In the genomic region with DNA sequence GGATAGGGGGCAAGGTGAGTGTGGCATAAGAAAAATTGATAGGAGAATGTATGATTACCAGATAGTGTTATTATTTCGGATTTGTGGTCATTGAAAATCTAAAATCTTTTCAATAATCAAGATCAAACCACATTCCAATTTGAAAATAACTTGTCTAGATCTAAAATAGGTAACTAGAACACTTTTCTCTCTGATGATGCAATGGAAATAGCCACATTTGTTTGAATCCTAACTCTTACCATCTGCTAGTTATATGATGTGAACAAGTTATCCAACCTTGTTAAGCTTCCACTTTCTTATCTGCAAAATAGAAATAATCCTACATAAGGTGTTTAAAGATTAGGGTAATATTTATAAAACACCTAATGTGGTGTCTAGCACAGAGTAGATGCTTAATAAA, we compare ENCODE assay signal across 18 cellular contexts.
"Had no signal": no experiment of that assay in that cellular context is flagged by ENCODE, and none has a peak within 500 bp of the region (broad histone marks: within the 10 kb centered on the region; RNA-seq: fewer than 3 reads in every experiment).

No MANE protein-coding gene starts in this region.

- H3K9me3 Mint-ChIP-seq: activated B cell treated with CpG ODN at 0.5 μM for 24 hours; activated CD4-positive, alpha-beta memory T cell treated with anti-CD3 and anti-CD28 coated beads, Interleukin-2, amount 10 ng/mL, durations not matched to agents 7 days and 5 days; activated naive CD4-positive, alpha-beta T cell treated with anti-CD3 and anti-CD28 coated beads, Interleukin-2, amount 10 ng/mL, durations not matched to agents 7 days and 5 days; nephron progenitor cell; stimulated activated naive CD8-positive, alpha-beta T cell treated with anti-CD3 and anti-CD28 coated beads, Interleukin-15, amount 100 ng/mL, for 72 hours; type B pancreatic cell had no signal

- H3K27ac Mint-ChIP-seq: activated B cell treated with CpG ODN at 0.5 μM for 24 hours; activated CD4-positive, alpha-beta memory T cell treated with anti-CD3 and anti-CD28 coated beads, Interleukin-2, amount 10 ng/mL, durations not matched to agents 7 days and 5 days; activated naive CD4-positive, alpha-beta T cell treated with anti-CD3 and anti-CD28 coated beads, Interleukin-2, amount 10 ng/mL, durations not matched to agents 7 days and 5 days; nephron progenitor cell; stimulated activated naive CD8-positive, alpha-beta T cell treated with anti-CD3 and anti-CD28 coated beads, Interleukin-15, amount 100 ng/mL, for 72 hours had no signal

- DNase-seq: activated B cell treated with CpG ODN at 0.5 μM for 24 hours; activated CD4-positive, alpha-beta memory T cell treated with anti-CD3 and anti-CD28 coated beads, Interleukin-2, amount 10 ng/mL, durations not matched to agents 7 days and 5 days; activated CD4-positive, alpha-beta T cell treated with anti-CD3 and anti-CD28 coated beads for 48 hours; activated effector memory CD4-positive, alpha-beta T cell treated with Interleukin-2 at 50 U/mL for 16 hours; activated naive CD4-positive, alpha-beta T cell treated with anti-CD3 and anti-CD28 coated beads, Interleukin-2, amount 10 ng/mL, durations not matched to agents 7 days and 5 days; activated T-cell treated with anti-CD3 and anti-CD28 coated beads, Interleukin-2, amount 50 U/mL, for 48 hours; adrenal gland; cerebellar nuclear complex; cortex of kidney; erythroblast; left ventricle myocardium inferior; nephron progenitor cell; occipital lobe; stimulated activated CD4-positive, alpha-beta T cell treated with anti-CD3 and anti-CD28 coated beads, Interleukin-2, amount 100 ng/mL, for 48 hours; stimulated activated naive CD8-positive, alpha-beta T cell treated with anti-CD3 and anti-CD28 coated beads, Interleukin-15, amount 100 ng/mL, for 72 hours; T-helper 9 cell; testis had no signal

- ATAC-seq: stimulated activated naive CD8-positive, alpha-beta T cell treated with anti-CD3 and anti-CD28 coated beads, Interleukin-15, amount 100 ng/mL, for 72 hours had no signal

- H3K27ac ChIP-seq: left ventricle myocardium inferior, testis had no signal

- H3K4me3 ChIP-seq: adrenal gland, left ventricle myocardium inferior, testis had no signal

- H3K27me3 ChIP-seq: adrenal gland, testis had no signal

- H3K4me3 Mint-ChIP-seq: activated B cell treated with CpG ODN at 0.5 μM for 24 hours; activated CD4-positive, alpha-beta memory T cell treated with anti-CD3 and anti-CD28 coated beads, Interleukin-2, amount 10 ng/mL, durations not matched to agents 7 days and 5 days; activated naive CD4-positive, alpha-beta T cell treated with anti-CD3 and anti-CD28 coated beads, Interleukin-2, amount 10 ng/mL, durations not matched to agents 7 days and 5 days; nephron progenitor cell; stimulated activated naive CD8-positive, alpha-beta T cell treated with anti-CD3 and anti-CD28 coated beads, Interleukin-15, amount 100 ng/mL, for 72 hours had no signal

- H3K9me3 ChIP-seq: adrenal gland, left ventricle myocardium inferior, testis had no signal

- H3K27me3 Mint-ChIP-seq: activated B cell treated with CpG ODN at 0.5 μM for 24 hours; activated CD4-positive, alpha-beta memory T cell treated with anti-CD3 and anti-CD28 coated beads, Interleukin-2, amount 10 ng/mL, durations not matched to agents 7 days and 5 days; activated naive CD4-positive, alpha-beta T cell treated with anti-CD3 and anti-CD28 coated beads, Interleukin-2, amount 10 ng/mL, durations not matched to agents 7 days and 5 days; stimulated activated naive CD8-positive, alpha-beta T cell treated with anti-CD3 and anti-CD28 coated beads, Interleukin-15, amount 100 ng/mL, for 72 hours; type B pancreatic cell had no signal
